In genomic region chr15:48930735-48931134, GRCh38 we compare ENCODE assay signal across 20 cellular contexts. TPM values are rescaled to one million over a fixed set of nuclear protein-coding genes. Genes with fewer than 3 reads are reported as not detected.
A peak's percentile ranks its signal among the peaks of the same experiment; 100 is the strongest.
DNase-seq lines count a peak whose midpoint lies in the region; ATAC-seq and TF ChIP-seq lines count a peak whose summit lies in the region.
"Had no signal": no experiment of that assay in that cellular context is flagged by ENCODE, and none has a peak within 500 bp of the region (broad histone marks: within the 10 kb centered on the region; RNA-seq: fewer than 3 reads in every experiment).

No MANE protein-coding gene starts in this region.

- intact Hi-C loops in activated T-helper 2 cell treated with anti-CD3 and anti-CD28 coated beads, Interferon-gamma antibody, Interleukin-2, Interleukin-4, amounts not matched to agents 10 μg/mL and 5 μg/mL and 100 μg/mL, durations not matched to agents 14 hours and 24 hours and 36 hours (cut with micrococcal nuclease), result no loop called here
- intact Hi-C loops in aorta (cut with DNase I), result no loop called here

- no peaks in the 10 kb centered on the region for H3K27me3 ChIP-seq in aorta (ENCODE audit: control insufficient read depth in 1 of 2, insufficient read depth in 2 of 2, low read length in 1 of 2)
- H3K27me3 ChIP-seq: BE2C had no signal

- no peak for DNase-seq in activated naive CD4-positive, alpha-beta T cell treated with anti-CD3 and anti-CD28 coated beads, Interleukin-2, amount 50 U/mL, for 72 hours (ENCODE audit: low spot score in 2 of 2)
- DNase-seq in activated naive CD4-positive, alpha-beta T cell treated with anti-CD3 and anti-CD28 coated beads, Interleukin-2, amount 50 U/mL, for 16 hours, result no peak
- no peak for DNase-seq in activated T-helper 2 cell treated with anti-CD3 and anti-CD28 coated beads, Interferon-gamma antibody, Interleukin-2, Interleukin-4, amounts not matched to agents 10 μg/mL and 5 μg/mL and 100 μg/mL, durations not matched to agents 14 hours and 24 hours and 36 hours (ENCODE audit: low spot score)
- DNase-seq in endothelial cell (ENCODE audit: low spot score) (no peak), dermis blood vessel endothelial cell (no peak), aorta (no peak)
- DNase-seq in naive thymus-derived CD8-positive, alpha-beta T cell, result no peak
- DNase-seq: BE2C, DMS53, GDM1, NCI-H1048, NCI-H1417 treated with DMSO at 0.1 percent for 48 hours, NCI-H187, NCI-H2107, NCI-H446 treated with DMSO at 0.1 percent for 48 hours, NCI-H526 treated with DMSO at 0.1 percent for 48 hours, RPMI8226, SHP77 had no signal

- POLR2A ChIA-PET in naive thymus-derived CD8-positive, alpha-beta T cell (lab: Charles Lee), result no interaction called here

- ATAC-seq in activated naive CD4-positive, alpha-beta T cell treated with anti-CD3 and anti-CD28 coated beads, Interleukin-2, amount 50 U/mL, for 72 hours, result peak; percentile 21 to 50
- ATAC-seq in HG03432 (IDR thresholded peaks at IDR 0.05; ENCODE audit: unreplicated experiment) (peak; percentile 45), aorta (ENCODE audit: low FRiP score) (no peak)
- no peak for ATAC-seq in naive thymus-derived CD8-positive, alpha-beta T cell

- WGBS in aorta, 2 donors, result 75 to 80% methylated on average over 4 of the region's 4 CpGs

- TF ChIP-seq CTCF in endothelial cell (IDR thresholded peaks at IDR 0.05; ENCODE audit: unreplicated experiment), result no peak

- no peak overlapping the region for H3K4me3 ChIP-seq in aorta (ENCODE audit: low read length in 2 of 2)

- H3K4me3 Mint-ChIP-seq in activated T-helper 2 cell treated with anti-CD3 and anti-CD28 coated beads, Interferon-gamma antibody, Interleukin-2, Interleukin-4, amounts not matched to agents 10 μg/mL and 5 μg/mL and 100 μg/mL, durations not matched to agents 14 hours and 24 hours and 36 hours (ENCODE audit: low read depth), result no peak overlapping the region
- no peak overlapping the region for H3K4me3 Mint-ChIP-seq in endothelial cell (ENCODE audit: unreplicated experiment)
- no peak overlapping the region for H3K4me3 Mint-ChIP-seq in naive thymus-derived CD8-positive, alpha-beta T cell
- H3K4me3 Mint-ChIP-seq: IgD-negative memory B cell had no signal

- H3K27ac ChIP-seq in aorta (ENCODE audit: low read depth in 1 of 2, low read length in 2 of 2), result no peak overlapping the region

- H3K27me3 Mint-ChIP-seq in activated T-helper 2 cell treated with anti-CD3 and anti-CD28 coated beads, Interferon-gamma antibody, Interleukin-2, Interleukin-4, amounts not matched to agents 10 μg/mL and 5 μg/mL and 100 μg/mL, durations not matched to agents 14 hours and 24 hours and 36 hours (ENCODE audit: low read depth), result no peaks in the 10 kb centered on the region
- peaks cover 1% of the 10 kb centered on the region for H3K27me3 Mint-ChIP-seq in endothelial cell (ENCODE audit: unreplicated experiment)
- peaks cover 4 to 31% (median 12%) of the 10 kb centered on the region in 5 donors for H3K27me3 Mint-ChIP-seq in naive thymus-derived CD8-positive, alpha-beta T cell

- peaks cover 0 to 18% of the 10 kb centered on the region in 2 donors for H3K36me3 Mint-ChIP-seq in activated naive CD4-positive, alpha-beta T cell treated with anti-CD3 and anti-CD28 coated beads, Interleukin-2, amount 50 U/mL, for 72 hours
- H3K36me3 Mint-ChIP-seq in activated T-helper 2 cell treated with anti-CD3 and anti-CD28 coated beads, Interferon-gamma antibody, Interleukin-2, Interleukin-4, amounts not matched to agents 10 μg/mL and 5 μg/mL and 100 μg/mL, durations not matched to agents 14 hours and 24 hours and 36 hours (ENCODE audit: low read depth), result peaks cover 22% of the 10 kb centered on the region
- H3K36me3 Mint-ChIP-seq in endothelial cell (ENCODE audit: low read depth, unreplicated experiment), result peaks cover under 1% of the 10 kb centered on the region
- no peaks in the 10 kb centered on the region for H3K36me3 Mint-ChIP-seq in naive thymus-derived CD8-positive, alpha-beta T cell
- H3K36me3 Mint-ChIP-seq: IgD-negative memory B cell had no signal

- H3K27ac Mint-ChIP-seq in activated naive CD4-positive, alpha-beta T cell treated with anti-CD3 and anti-CD28 coated beads, Interleukin-2, amount 50 U/mL, for 72 hours, result no peak overlapping the region
- peak overlapping the region; percentile 72 for H3K27ac Mint-ChIP-seq in activated T-helper 2 cell treated with anti-CD3 and anti-CD28 coated beads, Interferon-gamma antibody, Interleukin-2, Interleukin-4, amounts not matched to agents 10 μg/mL and 5 μg/mL and 100 μg/mL, durations not matched to agents 14 hours and 24 hours and 36 hours
- H3K27ac Mint-ChIP-seq in endothelial cell (ENCODE audit: unreplicated experiment), result peak overlapping the region; percentile 15
- H3K27ac Mint-ChIP-seq in naive thymus-derived CD8-positive, alpha-beta T cell, result no peak overlapping the region
- H3K27ac Mint-ChIP-seq: IgD-negative memory B cell had no signal

- no peaks in the 10 kb centered on the region for H3K36me3 ChIP-seq in aorta (ENCODE audit: control insufficient read depth in 1 of 2, insufficient read depth in 2 of 2, low read length in 1 of 2)
- H3K36me3 ChIP-seq: BE2C had no signal

- peaks cover 3 to 4% of the 10 kb centered on the region in 2 donors for H3K4me1 ChIP-seq in aorta (ENCODE audit: control insufficient read depth in 1 of 2, insufficient read depth in 2 of 2, low read length in 2 of 2)
- H3K4me1 ChIP-seq: BE2C had no signal

- peaks cover 60% of the 10 kb centered on the region for H3K4me1 Mint-ChIP-seq in activated T-helper 2 cell treated with anti-CD3 and anti-CD28 coated beads, Interferon-gamma antibody, Interleukin-2, Interleukin-4, amounts not matched to agents 10 μg/mL and 5 μg/mL and 100 μg/mL, durations not matched to agents 14 hours and 24 hours and 36 hours (ENCODE audit: low read depth)
- H3K4me1 Mint-ChIP-seq in endothelial cell (ENCODE audit: unreplicated experiment), result peaks cover 10% of the 10 kb centered on the region
- H3K4me1 Mint-ChIP-seq in naive thymus-derived CD8-positive, alpha-beta T cell, result no peaks in the 10 kb centered on the region

- peaks cover 2 to 10% of the 10 kb centered on the region in 2 donors for H3K9me3 Mint-ChIP-seq in activated naive CD4-positive, alpha-beta T cell treated with anti-CD3 and anti-CD28 coated beads, Interleukin-2, amount 50 U/mL, for 72 hours
- H3K9me3 Mint-ChIP-seq in activated T-helper 2 cell treated with anti-CD3 and anti-CD28 coated beads, Interferon-gamma antibody, Interleukin-2, Interleukin-4, amounts not matched to agents 10 μg/mL and 5 μg/mL and 100 μg/mL, durations not matched to agents 14 hours and 24 hours and 36 hours, result no peaks in the 10 kb centered on the region
- no peaks in the 10 kb centered on the region for H3K9me3 Mint-ChIP-seq in endothelial cell (ENCODE audit: unreplicated experiment)
- no peaks in the 10 kb centered on the region for H3K9me3 Mint-ChIP-seq in naive thymus-derived CD8-positive, alpha-beta T cell

- H3K9me3 ChIP-seq in aorta (ENCODE audit: control insufficient read depth, low read length), result no peaks in the 10 kb centered on the region
- H3K9me3 ChIP-seq: BE2C had no signal

RNA-seq across cellular contexts. Expression of gene SHC4, which starts 33.0 kb away (rescaled TPM):
- total RNA-seq in activated naive CD4-positive, alpha-beta T cell treated with anti-CD3 and anti-CD28 coated beads, Interleukin-2, amount 50 U/mL, for 72 hours, result 1 to 10 TPM in 1 of 2 donors, under 1 TPM in 1; 0.34 to 1.4 TPM
- 8.3 and 8.9 TPM in 2 replicates for total RNA-seq in activated T-helper 2 cell treated with anti-CD3 and anti-CD28 coated beads, Interferon-gamma antibody, Interleukin-2, Interleukin-4, amounts not matched to agents 10 μg/mL and 5 μg/mL and 100 μg/mL, durations not matched to agents 14 hours and 24 hours and 36 hours
- total RNA-seq in endothelial cell (ENCODE audit: unreplicated experiment) (6.8 TPM), dermis blood vessel endothelial cell (0.17 and 0.23 TPM in 2 replicates), aorta (10 to 100 TPM in 1 of 2 donors, 1 to 10 TPM in 1; 8.7 to 18.6 TPM)
- polyA plus RNA-seq in aorta, result 1 to 10 TPM; 4.4 to 5.6 TPM
- not detected for total RNA-seq in naive thymus-derived CD8-positive, alpha-beta T cell
- polyA plus RNA-seq in naive thymus-derived CD8-positive, alpha-beta T cell, result not detected
- polyA plus RNA-seq: IgD-negative memory B cell had no signal

RNA-seq across cellular contexts. Expression of gene EID1, which starts 52.8 kb away (rescaled TPM):
- 100 to 1,000 TPM in 1 of 2 donors, 10 to 100 TPM in 1; 41.0 to 104 TPM for total RNA-seq in activated naive CD4-positive, alpha-beta T cell treated with anti-CD3 and anti-CD28 coated beads, Interleukin-2, amount 50 U/mL, for 72 hours
- 168 and 202 TPM in 2 replicates for total RNA-seq in activated T-helper 2 cell treated with anti-CD3 and anti-CD28 coated beads, Interferon-gamma antibody, Interleukin-2, Interleukin-4, amounts not matched to agents 10 μg/mL and 5 μg/mL and 100 μg/mL, durations not matched to agents 14 hours and 24 hours and 36 hours
- total RNA-seq in endothelial cell (ENCODE audit: unreplicated experiment), result 126 TPM
- 281 and 342 TPM in 2 replicates for total RNA-seq in dermis blood vessel endothelial cell
- total RNA-seq in aorta, result 100 to 1,000 TPM; 152 to 169 TPM
- polyA plus RNA-seq in aorta, result 100 to 1,000 TPM; 245 to 333 TPM
- 10 to 100 TPM; 56.6 to 57.1 TPM for total RNA-seq in naive thymus-derived CD8-positive, alpha-beta T cell
- 100 to 1,000 TPM; 117 to 172 (median 160) TPM for polyA plus RNA-seq in naive thymus-derived CD8-positive, alpha-beta T cell

Comparison
In these comparisons a context has a peak if more than half of its experiments do, and no peak if none do; other contexts are left out.
1. ATAC-seq: peak in activated naive CD4-positive, alpha-beta T cell treated with anti-CD3 and anti-CD28 coated beads, Interleukin-2, amount 50 U/mL, for 72 hours (2 of 2) and HG03432 (single experiment); none in aorta (single experiment) and naive thymus-derived CD8-positive, alpha-beta T cell (0 of 2).
2. H3K27ac Mint-ChIP-seq: peak in activated T-helper 2 cell treated with anti-CD3 and anti-CD28 coated beads, Interferon-gamma antibody, Interleukin-2, Interleukin-4, amounts not matched to agents 10 μg/mL and 5 μg/mL and 100 μg/mL, durations not matched to agents 14 hours and 24 hours and 36 hours (single experiment) and endothelial cell (single experiment); none in activated naive CD4-positive, alpha-beta T cell treated with anti-CD3 and anti-CD28 coated beads, Interleukin-2, amount 50 U/mL, for 72 hours (0 of 2) and naive thymus-derived CD8-positive, alpha-beta T cell (0 of 10).